17 cellular contexts compared by ENCODE assay signal in the genomic region with DNA sequence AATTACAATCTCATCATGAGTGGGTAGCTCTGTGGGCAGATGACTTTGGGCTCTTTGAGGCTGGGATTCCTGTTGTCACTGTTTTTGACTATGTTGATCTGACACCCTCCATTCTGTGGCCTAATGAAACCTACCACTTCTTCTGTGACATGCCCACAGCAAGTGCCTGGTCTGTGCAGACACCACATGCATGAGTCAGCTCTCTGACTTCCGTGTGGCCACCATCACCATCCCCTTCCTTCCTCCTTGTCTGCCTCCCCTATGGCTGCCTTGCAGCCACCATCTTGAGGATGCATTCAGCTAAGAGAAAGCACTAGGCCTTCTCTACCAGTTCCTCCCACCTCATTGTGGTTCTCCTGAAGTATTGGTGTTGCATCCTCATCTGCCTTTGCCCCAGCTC. TPM values are rescaled to one million over a fixed set of nuclear protein-coding genes. Genes with fewer than 3 reads are reported as not detected.
DNase-seq lines count a peak whose midpoint lies in the region; ATAC-seq and TF ChIP-seq lines count a peak whose summit lies in the region.
"Had no signal": no experiment of that assay in that cellular context is flagged by ENCODE, and none has a peak within 500 bp of the region (broad histone marks: within the 10 kb centered on the region; RNA-seq: fewer than 3 reads in every experiment).

No MANE protein-coding gene starts in this region.

- peaks cover under 1% of the 10 kb centered on the region for H3K27me3 Mint-ChIP-seq in activated CD8-positive, alpha-beta T cell treated with anti-CD3 and anti-CD28 coated beads for 36 hours
- peaks cover under 1 to 3% of the 10 kb centered on the region in 2 donors for H3K27me3 Mint-ChIP-seq in natural killer cell treated with Interleukin-12 subunit alpha and Interleukin-12 subunit beta and Interleukin-15 and Interleukin-18, amount 100 ng/mL, for 72 hours

- CTCF ChIA-PET in activated CD8-positive, alpha-beta T cell treated with anti-CD3 and anti-CD28 coated beads for 36 hours (lab: Charles Lee) = interaction anchor here (1.0 kb wide), 1 partner anchor 27 kb away, joined by 3 read pairs; no protein-coding TSS in a partner anchor

- no peaks in the 10 kb centered on the region for H3K9me3 ChIP-seq in Loucy (ENCODE audit: insufficient read depth, low read depth, low read length)
- H3K9me3 ChIP-seq: A549, heart right ventricle, left ventricle myocardium inferior, transverse colon had no signal

- no peaks in the 10 kb centered on the region for H4K20me1 ChIP-seq in Loucy (ENCODE audit: insufficient read depth, low read length, poor library complexity, severe bottlenecking)

- no peak for TF ChIP-seq CTCF in Loucy (conservative IDR thresholded peaks at IDR 0.05; ENCODE audit: low read length)
- no peak for TF ChIP-seq CTCF in activated CD8-positive, alpha-beta T cell treated with anti-CD3 and anti-CD28 coated beads for 36 hours (IDR thresholded peaks at IDR 0.05)

- H3K9me2 ChIP-seq in Loucy (replicated peaks; ENCODE audit: low read depth, low read length) = no peaks in the 10 kb centered on the region

- no peak for DNase-seq in activated CD4-positive, CD25-positive, alpha-beta regulatory T cell (lab: John Stamatoyannopoulos, UW)
- peak; percentile 51 for DNase-seq in activated CD8-positive, alpha-beta T cell treated with anti-CD3 and anti-CD28 coated beads for 36 hours
- DNase-seq in natural killer cell treated with Interleukin-12 subunit alpha and Interleukin-12 subunit beta and Interleukin-15 and Interleukin-18, amount 100 ng/mL, for 72 hours (ENCODE audit: low spot score) = peak; percentile 67
- no peak for DNase-seq in HCEC 1CT
- no peak for DNase-seq in ecto neural progenitor cell (ENCODE audit: low spot score)
- DNase-seq: heart right ventricle, left ventricle myocardium inferior, NCI-H526, transverse colon had no signal

- H3K27me3 ChIP-seq in Loucy (ENCODE audit: insufficient read depth, low read length, poor library complexity, severe bottlenecking) = no peaks in the 10 kb centered on the region
- H3K27me3 ChIP-seq: heart right ventricle, neural progenitor cell, transverse colon had no signal

- peaks cover 6% of the 10 kb centered on the region for H3K4me1 Mint-ChIP-seq in activated CD8-positive, alpha-beta T cell treated with anti-CD3 and anti-CD28 coated beads for 36 hours (ENCODE audit: low read depth)
- peaks cover 11 to 17% of the 10 kb centered on the region in 2 donors for H3K4me1 Mint-ChIP-seq in natural killer cell treated with Interleukin-12 subunit alpha and Interleukin-12 subunit beta and Interleukin-15 and Interleukin-18, amount 100 ng/mL, for 72 hours (ENCODE audit: low read depth in 2 of 2)
- H3K4me1 Mint-ChIP-seq: neural progenitor cell, WTC11 had no signal

- no peak overlapping the region for H3K9ac ChIP-seq in Loucy (ENCODE audit: low read depth, low read length, poor library complexity, severe bottlenecking)
- H3K9ac ChIP-seq: neural progenitor cell had no signal

- no peaks in the 10 kb centered on the region for H3K79me2 ChIP-seq in Loucy (ENCODE audit: insufficient read depth, low read length)

- peak; percentile 28 to 45 for ATAC-seq in activated CD4-positive, CD25-positive, alpha-beta regulatory T cell treated with anti-CD3 and anti-CD28 coated beads, Interleukin-2, amount 50 U/mL, for 24 hours
- peak; percentile 93 for ATAC-seq in activated CD8-positive, alpha-beta T cell treated with anti-CD3 and anti-CD28 coated beads for 36 hours
- peak; percentile 94 to 96 for ATAC-seq in natural killer cell treated with Interleukin-12 subunit alpha and Interleukin-12 subunit beta and Interleukin-15 and Interleukin-18, amount 100 ng/mL, for 72 hours
- ATAC-seq in GM18519 (IDR thresholded peaks at IDR 0.05; ENCODE audit: low FRiP score, unreplicated experiment) = no peak
- ATAC-seq: A549, heart right ventricle, WTC11 had no signal

- peaks cover 11% of the 10 kb centered on the region for H3K4me1 ChIP-seq in Loucy (ENCODE audit: insufficient read depth, low read length, poor library complexity, severe bottlenecking)
- H3K4me1 ChIP-seq: A549, left ventricle myocardium inferior, neural progenitor cell, transverse colon had no signal

- H3K4me2 ChIP-seq in Loucy (ENCODE audit: low read depth, low read length, poor library complexity, severe bottlenecking) = no peak overlapping the region
- H3K4me2 ChIP-seq: A549, neural progenitor cell had no signal

- no peak overlapping the region for H3K4me3 ChIP-seq in Loucy (ENCODE audit: low read length, poor library complexity, severe bottlenecking)
- H3K4me3 ChIP-seq: A549, heart right ventricle, left ventricle myocardium inferior, neural progenitor cell, transverse colon had no signal

- H3K9me3 Mint-ChIP-seq in activated CD8-positive, alpha-beta T cell treated with anti-CD3 and anti-CD28 coated beads for 36 hours = no peaks in the 10 kb centered on the region
- H3K9me3 Mint-ChIP-seq in natural killer cell treated with Interleukin-12 subunit alpha and Interleukin-12 subunit beta and Interleukin-15 and Interleukin-18, amount 100 ng/mL, for 72 hours = peaks cover 4% of the 10 kb centered on the region
- H3K9me3 Mint-ChIP-seq: neural progenitor cell, WTC11 had no signal

- H2AFZ ChIP-seq in Loucy (ENCODE audit: low read length) = peak overlapping the region; percentile 93
- H2AFZ ChIP-seq: neural progenitor cell had no signal

- H3K36me3 ChIP-seq in Loucy (ENCODE audit: insufficient read depth, low read length) = no peaks in the 10 kb centered on the region
- H3K36me3 ChIP-seq: heart right ventricle, left ventricle myocardium inferior, neural progenitor cell, transverse colon had no signal

- H3F3A ChIP-seq in Loucy (ENCODE audit: low read depth) = no peaks in the 10 kb centered on the region

- POLR2A ChIA-PET in activated CD8-positive, alpha-beta T cell treated with anti-CD3 and anti-CD28 coated beads for 36 hours (lab: Charles Lee) = no interaction called here

- H3K4me3 Mint-ChIP-seq in activated CD8-positive, alpha-beta T cell treated with anti-CD3 and anti-CD28 coated beads for 36 hours = no peak overlapping the region
- H3K4me3 Mint-ChIP-seq in natural killer cell treated with Interleukin-12 subunit alpha and Interleukin-12 subunit beta and Interleukin-15 and Interleukin-18, amount 100 ng/mL, for 72 hours = peak overlapping the region; percentile 26
- H3K4me3 Mint-ChIP-seq: neural progenitor cell, WTC11 had no signal

- intact Hi-C loops in activated CD8-positive, alpha-beta T cell treated with anti-CD3 and anti-CD28 coated beads for 36 hours (cut with micrococcal nuclease) = no loop called here

- H3K36me3 Mint-ChIP-seq in activated CD8-positive, alpha-beta T cell treated with anti-CD3 and anti-CD28 coated beads for 36 hours (ENCODE audit: low read depth) = no peaks in the 10 kb centered on the region
- no peaks in the 10 kb centered on the region for H3K36me3 Mint-ChIP-seq in natural killer cell treated with Interleukin-12 subunit alpha and Interleukin-12 subunit beta and Interleukin-15 and Interleukin-18, amount 100 ng/mL, for 72 hours
- H3K36me3 Mint-ChIP-seq: neural progenitor cell, WTC11 had no signal

- peak overlapping the region; percentile 22 for H3K27ac Mint-ChIP-seq in activated CD8-positive, alpha-beta T cell treated with anti-CD3 and anti-CD28 coated beads for 36 hours
- peak overlapping the region; percentile 79 to 91 for H3K27ac Mint-ChIP-seq in natural killer cell treated with Interleukin-12 subunit alpha and Interleukin-12 subunit beta and Interleukin-15 and Interleukin-18, amount 100 ng/mL, for 72 hours
- H3K27ac Mint-ChIP-seq: activated T-helper 2 cell treated with anti-CD3 and anti-CD28 coated beads, Interferon-gamma antibody, Interleukin-2, Interleukin-4, amounts not matched to agents 10 μg/mL and 5 μg/mL and 100 μg/mL, durations not matched to agents 14 hours and 24 hours and 36 hours; neural progenitor cell; WTC11 had no signal

RNA-seq across cellular contexts. Expression of a gene that starts 15.3 kb away (rescaled TPM):
- total RNA-seq in activated CD8-positive, alpha-beta T cell treated with anti-CD3 and anti-CD28 coated beads for 36 hours = not detected
- total RNA-seq in natural killer cell treated with Interleukin-12 subunit alpha and Interleukin-12 subunit beta and Interleukin-15 and Interleukin-18, amount 100 ng/mL, for 72 hours = not detected
- total RNA-seq: activated T-helper 2 cell treated with anti-CD3 and anti-CD28 coated beads, Interferon-gamma antibody, Interleukin-2, Interleukin-4, amounts not matched to agents 10 μg/mL and 5 μg/mL and 100 μg/mL, durations not matched to agents 14 hours and 24 hours and 36 hours; heart right ventricle; left ventricle myocardium inferior; SK-MEL-5; transverse colon; WTC11 had no signal

RNA-seq across cellular contexts. Expression of a gene that starts 26.3 kb away (rescaled TPM):
- total RNA-seq in activated CD8-positive, alpha-beta T cell treated with anti-CD3 and anti-CD28 coated beads for 36 hours = 1 to 10 TPM; 8.3 to 9.5 TPM
- total RNA-seq in natural killer cell treated with Interleukin-12 subunit alpha and Interleukin-12 subunit beta and Interleukin-15 and Interleukin-18, amount 100 ng/mL, for 72 hours = 10 to 100 TPM; 26.8 to 28.5 TPM

Comparison
In these comparisons a context has a peak if more than half of its experiments do, and no peak if none do; other contexts are left out.
1. DNase-seq: peak in activated CD8-positive, alpha-beta T cell treated with anti-CD3 and anti-CD28 coated beads for 36 hours (single experiment) and natural killer cell treated with Interleukin-12 subunit alpha and Interleukin-12 subunit beta and Interleukin-15 and Interleukin-18, amount 100 ng/mL, for 72 hours (single experiment); none in activated CD4-positive, CD25-positive, alpha-beta regulatory T cell (0 of 4), HCEC 1CT (single experiment) and ecto neural progenitor cell (single experiment).